Comparison of ENCODE assay signal across 14 cellular contexts in the genomic region with DNA sequence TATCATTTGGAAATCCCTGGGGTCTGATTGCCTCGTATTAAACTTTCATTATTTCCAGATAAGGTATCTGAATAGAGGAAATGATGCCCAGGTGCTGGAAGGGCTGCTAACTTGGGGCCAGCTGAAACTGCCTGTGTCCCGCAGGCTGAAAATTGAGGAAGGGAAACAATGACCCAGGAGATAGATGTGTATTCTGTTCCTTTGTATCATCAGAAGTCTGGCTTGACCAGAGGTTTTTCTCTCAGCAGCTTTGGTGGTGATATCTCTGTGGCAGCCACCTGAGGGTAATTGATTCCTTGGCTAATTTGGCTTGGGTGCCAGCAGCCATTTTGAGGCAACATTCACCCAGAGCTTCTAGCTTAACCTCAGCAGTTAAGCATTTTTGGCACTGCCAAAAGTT.
"Had no signal": no experiment of that assay in that cellular context is flagged by ENCODE, and none has a peak within 500 bp of the region (broad histone marks: within the 10 kb centered on the region; RNA-seq: fewer than 3 reads in every experiment).

No MANE protein-coding gene starts in this region.

- H3K36me3 ChIP-seq: ascending aorta, gastrocnemius medialis, lower lobe of right lung, neutrophil, pancreas, upper lobe of right lung, WERI-Rb-1 had no signal

- DNase-seq: activated CD4-positive, alpha-beta T cell treated with anti-CD3 and anti-CD28 coated beads, Interleukin-2, amount 50 U/mL, for 4 hours; activated gamma-delta T cell; cortex of kidney; gastrocnemius medialis; head of caudate nucleus; lower lobe of right lung; natural killer cell; pancreas; retina; stimulated activated naive B cell treated with anti-CD40 and anti-IgM and Interleukin-4, amounts not matched to agents 10 μg/mL and 1 μg/mL and 100 μg/mL, for 72 hours; upper lobe of right lung; WERI-Rb-1 had no signal

- H3K9me3 ChIP-seq: ascending aorta, gastrocnemius medialis, lower lobe of right lung, neutrophil, pancreas, upper lobe of right lung had no signal

- H3K27ac ChIP-seq: ascending aorta, gastrocnemius medialis, lower lobe of right lung, neutrophil, pancreas, upper lobe of right lung, WERI-Rb-1 had no signal

- H3K4me3 ChIP-seq: ascending aorta, gastrocnemius medialis, lower lobe of right lung, pancreas, upper lobe of right lung had no signal

- H3K27me3 ChIP-seq: ascending aorta, gastrocnemius medialis, neutrophil, pancreas, upper lobe of right lung had no signal

- ATAC-seq: gastrocnemius medialis, lower lobe of right lung, natural killer cell, pancreas, upper lobe of right lung had no signal

- H3K4me1 ChIP-seq: ascending aorta, gastrocnemius medialis, lower lobe of right lung, pancreas, upper lobe of right lung had no signal
